Comparison of ENCODE assay signal across 8 cellular contexts in genomic region chr7:139340808-139341057, GRCh38. TPM values are rescaled to one million over a fixed set of nuclear protein-coding genes. Genes with fewer than 3 reads are reported as not detected.
DNase-seq lines count a peak whose midpoint lies in the region; ATAC-seq and TF ChIP-seq lines count a peak whose summit lies in the region.

No MANE protein-coding gene starts in this region.

- H3K27ac Mint-ChIP-seq in T-helper 17 cell: peak overlapping the region; percentile 95

- no peaks in the 10 kb centered on the region for H3K36me3 Mint-ChIP-seq in T-helper 17 cell (ENCODE audit: low read depth)

- peak; percentile 84 for DNase-seq in NCI-H2081 treated with DMSO at 0.1 percent for 48 hours (lab: John Stamatoyannopoulos, UW)
- DNase-seq in NCI-H2081 (lab: John Stamatoyannopoulos, UW): no peak
- DNase-seq in T-helper 17 cell: no peak
- DNase-seq in fibroblast of the aortic adventitia (ENCODE audit: low read depth): no peak
- peak; percentile 96 for DNase-seq in retina
- DNase-seq in kidney tubule cell (ENCODE audit: low spot score): no peak
- no peak for DNase-seq in HT-29 (ENCODE audit: low spot score)

- peaks cover 19% of the 10 kb centered on the region for H3K4me1 Mint-ChIP-seq in T-helper 17 cell

- H3K9me3 ChIP-seq in T-helper 17 cell (ENCODE audit: control insufficient read depth, low read length, poor library complexity, severe bottlenecking): no peaks in the 10 kb centered on the region

- TF ChIP-seq CTCF in fibroblast of the aortic adventitia (IDR thresholded peaks at IDR 0.05; ENCODE audit: insufficient read depth, low read length): no peak

- H3K4me3 Mint-ChIP-seq in T-helper 17 cell: peak overlapping the region; percentile 77

- no peaks in the 10 kb centered on the region for H3K27me3 Mint-ChIP-seq in T-helper 17 cell

- no peak for ATAC-seq in T-helper 17 cell
- no peak for ATAC-seq in GM21825 (IDR thresholded peaks at IDR 0.05; ENCODE audit: unreplicated experiment)

- H3K4me3 ChIP-seq in fibroblast of the aortic adventitia (ENCODE audit: low read depth, low read length): peak overlapping the region; percentile 95

RNA-seq across cellular contexts. Expression of gene FMC1, which starts 0.4 kb away (rescaled TPM):
- total RNA-seq in T-helper 17 cell (1 to 10 TPM; 3.6 to 6.3 TPM), fibroblast of the aortic adventitia (ENCODE audit: low replicate concordance) (8.4 and 9.6 TPM in 2 replicates)
- total RNA-seq in HT-29 (2014; rRNA removed; shearing (Covaris generic)): 16.5 and 19.4 TPM in 2 replicates

RNA-seq across cellular contexts. Expression of gene LUC7L2, which starts 19.0 kb away (rescaled TPM):
- total RNA-seq in T-helper 17 cell: 100 to 1,000 TPM; 187 to 190 TPM
- total RNA-seq in fibroblast of the aortic adventitia (ENCODE audit: low replicate concordance): 58.5 and 93.7 TPM in 2 replicates
- total RNA-seq in HT-29 (2014; rRNA removed; shearing (Covaris generic)): 178 and 201 TPM in 2 replicates

Comparison
In these comparisons a context has a peak if more than half of its experiments do, and no peak if none do; other contexts are left out.
1. DNase-seq: peak in NCI-H2081 treated with DMSO at 0.1 percent for 48 hours (single experiment) and retina (single experiment); none in NCI-H2081 (0 of 2), T-helper 17 cell (0 of 3), fibroblast of the aortic adventitia (single experiment), kidney tubule cell (single experiment) and HT-29 (single experiment).